ENCODE assay signal across 14 cellular contexts in the genomic region with DNA sequence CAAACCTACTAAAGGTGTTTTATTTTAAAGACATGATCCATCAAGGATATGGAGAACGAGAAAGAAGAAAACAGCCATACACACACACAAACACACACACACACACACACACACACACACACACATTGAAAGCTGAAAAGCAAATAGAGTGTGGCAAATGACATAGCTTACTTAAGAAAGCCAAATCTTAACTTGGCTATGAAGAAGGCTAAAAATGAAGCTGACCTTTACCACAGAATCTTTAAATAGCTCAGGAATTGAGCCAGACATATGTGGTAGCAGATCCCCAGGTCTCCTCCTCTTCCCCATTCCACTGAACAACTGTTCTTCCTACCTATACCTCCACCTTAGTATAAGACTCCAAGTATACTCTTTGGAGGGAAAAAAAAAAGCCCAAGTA.
DNase-seq lines count a peak whose midpoint lies in the region; ATAC-seq and TF ChIP-seq lines count a peak whose summit lies in the region.
"Had no signal": no experiment of that assay in that cellular context is flagged by ENCODE, and none has a peak within 500 bp of the region (broad histone marks: within the 10 kb centered on the region; RNA-seq: fewer than 3 reads in every experiment).

No MANE protein-coding gene starts in this region.

- ATAC-seq in left ventricle myocardium superior (peak; percentile 82), HG03108 (IDR thresholded peaks at IDR 0.05; ENCODE audit: unreplicated experiment) (no peak)
- no peak for ATAC-seq in effector memory CD8-positive, alpha-beta T cell (replicated peaks)
- ATAC-seq: CD8-positive, alpha-beta T cell had no signal

- peaks cover 0 to 4% of the 10 kb centered on the region in 2 donors for H3K4me1 ChIP-seq in breast epithelium

- CTCF ChIA-PET in MCF 10A (lab: Yijun Ruan, JAX): interaction anchor here (0.5 to 8.2 kb wide), 44 partner anchors 10 to 1913 kb away, joined by 3 to 309 read pairs (median 4); a partner anchor contains a TSS

- H3K4me3 Mint-ChIP-seq in MCF 10A (ENCODE audit: unreplicated experiment) (no peak overlapping the region), type B pancreatic cell (peak overlapping the region; percentile 11)
- no peak overlapping the region for H3K4me3 Mint-ChIP-seq in effector memory CD8-positive, alpha-beta T cell
- H3K4me3 Mint-ChIP-seq: CD8-positive, alpha-beta T cell had no signal

- TF ChIP-seq POLR2A in breast epithelium (IDR thresholded peaks at IDR 0.05): no peak

- no peaks in the 10 kb centered on the region for H3K27me3 ChIP-seq in breast epithelium
- H3K27me3 ChIP-seq: brain microvascular endothelial cell had no signal

- TF ChIP-seq CTCF in MCF 10A (IDR thresholded peaks at IDR 0.05; ENCODE audit: unreplicated experiment) (no peak), breast epithelium (IDR thresholded peaks at IDR 0.05) (no peak), type B pancreatic cell (conservative IDR thresholded peaks at IDR 0.05) (no peak)

- H3K4me1 Mint-ChIP-seq in MCF 10A (ENCODE audit: insufficient read depth, unreplicated experiment) (peaks cover 15% of the 10 kb centered on the region), type B pancreatic cell (ENCODE audit: unreplicated experiment) (peaks cover 6% of the 10 kb centered on the region)
- H3K4me1 Mint-ChIP-seq in effector memory CD8-positive, alpha-beta T cell (ENCODE audit: low read depth in 2 of 2): no peaks in the 10 kb centered on the region

- H3K27me3 Mint-ChIP-seq in MCF 10A (ENCODE audit: insufficient read depth, unreplicated experiment): no peaks in the 10 kb centered on the region
- no peaks in the 10 kb centered on the region for H3K27me3 Mint-ChIP-seq in type B pancreatic cell
- no peaks in the 10 kb centered on the region for H3K27me3 Mint-ChIP-seq in effector memory CD8-positive, alpha-beta T cell

- intact Hi-C loops in MCF 10A (cut with micrococcal nuclease): loop anchor here (2.0 to 5.0 kb wide), 5 partner anchors 34 to 692 kb away; no protein-coding TSS in a partner anchor
- intact Hi-C loops in breast epithelium (cut with DNase I; ENCODE audit: low total_unique reads): no loop called here
- intact Hi-C loops in left ventricle myocardium superior (cut with micrococcal nuclease): no loop called here

- H3K4me3 ChIP-seq in breast epithelium: no peak overlapping the region
- H3K4me3 ChIP-seq: K562 had no signal

- H3K27ac Mint-ChIP-seq in MCF 10A (ENCODE audit: low read depth, unreplicated experiment) (peak overlapping the region; percentile 77), type B pancreatic cell (peak overlapping the region; percentile 80)
- H3K27ac Mint-ChIP-seq in effector memory CD8-positive, alpha-beta T cell: no peak overlapping the region
- H3K27ac Mint-ChIP-seq: CD8-positive, alpha-beta T cell had no signal

- H3K9me3 ChIP-seq in breast epithelium: no peaks in the 10 kb centered on the region

- POLR2A ChIA-PET in MCF 10A (lab: Yijun Ruan, JAX): interaction anchor here (0.6 to 2.1 kb wide), 16 partner anchors 10 to 692 kb away, joined by 3 to 14 read pairs (median 4); no protein-coding TSS in a partner anchor

- H3K9me3 Mint-ChIP-seq in MCF 10A (ENCODE audit: unreplicated experiment) (no peaks in the 10 kb centered on the region), type B pancreatic cell (no peaks in the 10 kb centered on the region)
- H3K9me3 Mint-ChIP-seq in effector memory CD8-positive, alpha-beta T cell: no peaks in the 10 kb centered on the region
- H3K9me3 Mint-ChIP-seq: CD8-positive, alpha-beta T cell had no signal

- H3K36me3 ChIP-seq in breast epithelium: no peaks in the 10 kb centered on the region
- H3K36me3 ChIP-seq: brain microvascular endothelial cell had no signal

- H3K27ac ChIP-seq in breast epithelium: no peak overlapping the region
- H3K27ac ChIP-seq: brain microvascular endothelial cell had no signal

- DNase-seq in MCF 10A (ENCODE audit: unreplicated experiment) (no peak), breast epithelium (ENCODE audit: low spot score in 2 of 2) (no peak), astrocyte of the hippocampus (ENCODE audit: low read depth, low spot score) (peak; percentile 20), left ventricle myocardium superior (no peak), type B pancreatic cell (ENCODE audit: extremely low spot score, unreplicated experiment) (no peak)
- no peak for DNase-seq in effector memory CD8-positive, alpha-beta T cell
- no peak for DNase-seq in activated CD8-positive, alpha-beta memory T cell treated with anti-CD3 and anti-CD28 coated beads, Interleukin-2, amount 50 U/mL, for 48 hours
- DNase-seq: activated effector memory CD4-positive, alpha-beta T cell treated with anti-CD3 and anti-CD28 coated beads, Interleukin-2, amount 50 U/mL, for 16 hours; CD8-positive, alpha-beta T cell; effector CD8-positive, alpha-beta T cell; islet precursor cell had no signal

- BruUV-seq in MCF 10A (replicated peaks; lab: Mats Ljungman, UMichigan): no TSS peak

- H3K36me3 Mint-ChIP-seq in MCF 10A (ENCODE audit: insufficient read depth, unreplicated experiment) (peaks cover 6% of the 10 kb centered on the region), type B pancreatic cell (no peaks in the 10 kb centered on the region)
- H3K36me3 Mint-ChIP-seq in effector memory CD8-positive, alpha-beta T cell (ENCODE audit: insufficient read depth): no peaks in the 10 kb centered on the region
- H3K36me3 Mint-ChIP-seq: CD8-positive, alpha-beta T cell had no signal

Comparison
In these comparisons a context has a peak if more than half of its experiments do, and no peak if none do; other contexts are left out.
1. H3K27ac Mint-ChIP-seq: peak in MCF 10A (single experiment) and type B pancreatic cell (single experiment); none in effector memory CD8-positive, alpha-beta T cell (0 of 2).